ENCODE assay signal across 8 cellular contexts in the genomic region with DNA sequence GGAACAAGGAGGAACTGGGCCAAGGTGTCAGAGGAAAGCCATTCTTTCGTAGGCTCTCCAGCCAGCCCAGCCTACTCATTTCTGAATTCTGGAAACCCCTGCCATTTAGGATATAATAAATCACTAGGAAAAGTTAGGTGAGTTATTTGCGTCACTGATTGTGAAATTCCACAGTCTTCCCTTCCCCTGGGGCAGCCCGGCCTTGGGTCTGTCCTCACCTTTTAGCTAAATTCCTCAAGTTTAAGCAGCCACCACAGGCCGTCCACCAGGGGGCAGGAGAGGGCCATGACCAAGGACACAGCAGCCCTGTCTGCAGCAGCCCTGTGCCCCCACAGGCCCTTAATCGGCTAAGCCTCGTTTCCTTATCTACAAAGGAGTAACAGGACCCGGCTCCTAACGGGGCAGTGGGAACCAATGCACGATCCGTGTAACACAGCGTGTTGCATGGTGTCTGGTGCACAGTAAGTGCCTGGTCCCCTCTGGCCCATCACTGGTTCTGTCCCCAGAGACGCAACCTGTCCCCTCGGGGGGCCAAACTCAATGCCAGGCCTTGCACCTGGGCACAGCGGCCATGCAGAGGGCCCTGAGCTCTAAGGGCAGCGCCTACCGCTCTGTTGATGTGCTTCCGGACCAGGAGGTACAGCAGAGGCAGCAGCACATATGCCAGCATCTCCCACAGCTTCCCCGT. TPM values are rescaled to one million over a fixed set of nuclear protein-coding genes. Genes with fewer than 3 reads are reported as not detected.
DNase-seq lines count a peak whose midpoint lies in the region; ATAC-seq, FAIRE-seq and TF ChIP-seq lines count a peak whose summit lies in the region.

No MANE protein-coding gene starts in this region.

- peaks cover 0 to 3% (median 0%) of the 10 kb centered on the region in 4 donors for H3K4me1 Mint-ChIP-seq in CD4-positive, CD25-positive, alpha-beta regulatory T cell

- H3K4me3 Mint-ChIP-seq in CD4-positive, CD25-positive, alpha-beta regulatory T cell, result no peak overlapping the region

- H3K4me2 ChIP-seq in H1 (ENCODE audit: insufficient read depth in 1 of 2, low read depth in 2 of 2, low read length in 2 of 2) (no peak overlapping the region), mesendoderm (ENCODE audit: low read length) (no peak overlapping the region)

- H3K36me3 Mint-ChIP-seq in CD4-positive, CD25-positive, alpha-beta regulatory T cell, result peaks cover 8% of the 10 kb centered on the region

- no peaks in the 10 kb centered on the region for H3K4me1 ChIP-seq in CD4-positive, CD25-positive, alpha-beta regulatory T cell (ENCODE audit: control insufficient read depth, insufficient read depth, low read length, poor library complexity, severe bottlenecking)
- H3K4me1 ChIP-seq in H1 (replicated peaks in 1 of 4; ENCODE audit: control insufficient read depth in 3 of 4, insufficient read depth in 4 of 4, low read length in 3 of 4) (no peaks in the 10 kb centered on the region; a peak in 2 of 7 replicates), mesendoderm (ENCODE audit: control insufficient read depth, low read depth, low read length) (no peaks in the 10 kb centered on the region)

- no peak overlapping the region for H2BK5ac ChIP-seq in H1 (ENCODE audit: low read depth, low read length)
- no peak overlapping the region for H2BK5ac ChIP-seq in mesendoderm (ENCODE audit: low read length)

- DNase-seq in CD4-positive, CD25-positive, alpha-beta regulatory T cell, result peak; percentile 64 to 92 (median 76)
- DNase-seq in NOMO-1 (lab: John Stamatoyannopoulos, UW; ENCODE audit: unreplicated experiment in 2 of 2) (peak; percentile 70 to 80), H1 (ENCODE audit: low read depth in 1 of 2, low spot score in 2 of 2) (peak; percentile 94 to 98), mesendoderm (peak; percentile 97)
- peak; percentile 59 to 71 for DNase-seq in activated CD8-positive, alpha-beta memory T cell treated with anti-CD3 and anti-CD28 coated beads for 4 hours (ENCODE audit: low read depth in 2 of 2)
- peak; percentile 48 to 62 for DNase-seq in stimulated activated CD8-positive, alpha-beta memory T cell treated with anti-CD3 and anti-CD28 coated beads, Interleukin-15, amount 100 ng/mL, for 4 hours (ENCODE audit: low read depth in 2 of 2)

- H2BK120ac ChIP-seq in H1 (replicated peaks; ENCODE audit: low read depth, low read length), result no peak overlapping the region
- H2BK120ac ChIP-seq in mesendoderm (ENCODE audit: low read depth, low read length), result no peak overlapping the region

- H2AK5ac ChIP-seq in H1 (ENCODE audit: low read depth, low read length) (no peak overlapping the region), mesendoderm (ENCODE audit: low read length) (no peak overlapping the region)

- H4K20me1 ChIP-seq in H1 (replicated peaks in 1 of 2; ENCODE audit: control insufficient read depth in 1 of 2, insufficient read depth in 2 of 2, low read length in 2 of 2), result peaks cover 0 to 3% of the 10 kb centered on the region in 2 experiments

- 0 out of 2 replicates have a peak overlapping the region, but pooled peaks have one; percentile 48 for H2AFZ ChIP-seq in H1 (ENCODE audit: low read length)

- H3K14ac ChIP-seq in H1 (ENCODE audit: insufficient read length), result no peak overlapping the region

- H3K79me2 ChIP-seq in H1 (ENCODE audit: control insufficient read depth in 1 of 2, insufficient read depth in 2 of 2, low read length in 2 of 2) (no peaks in the 10 kb centered on the region), mesendoderm (ENCODE audit: control insufficient read depth, insufficient read depth, low read length) (no peaks in the 10 kb centered on the region)

- no peaks in the 10 kb centered on the region for H3K9me3 ChIP-seq in CD4-positive, CD25-positive, alpha-beta regulatory T cell (ENCODE audit: control insufficient read depth in 2 of 2, low read length in 2 of 2)
- no peaks in the 10 kb centered on the region for H3K9me3 ChIP-seq in H1 (ENCODE audit: insufficient read depth in 2 of 2, low read depth in 1 of 2, low read length in 1 of 2)

- H3K18ac ChIP-seq in H1 (ENCODE audit: extremely low read depth, low read length) (no peak overlapping the region), mesendoderm (ENCODE audit: low read length) (no peak overlapping the region)

- TF ChIP-seq POLR2A in H1 (IDR thresholded peaks at IDR 0.05; ENCODE audit: control extremely low read depth in 1 of 2, low read depth in 2 of 2, low read length in 2 of 2), result no peak

- H4K91ac ChIP-seq in H1 (replicated peaks; ENCODE audit: insufficient read length, low read length), result peak overlapping the region; percentile 27

- peak overlapping the region in 1 of 3 donors; percentile 32 for H3K27ac Mint-ChIP-seq in CD4-positive, CD25-positive, alpha-beta regulatory T cell

- POLR2A ChIA-PET in H1 (lab: Charles Lee; ENCODE audit: partially characterized antibody), result interaction anchor here (0.6 to 1.1 kb wide), 3 partner anchors 19 to 101 kb away, joined by 3 read pairs; no protein-coding TSS in a partner anchor

- ATAC-seq in CD4-positive, CD25-positive, alpha-beta regulatory T cell (ENCODE audit: low read depth in 2 of 2), result peak; percentile 66 to 67
- ATAC-seq in HG02642 (IDR thresholded peaks at IDR 0.05; ENCODE audit: poor library complexity, unreplicated experiment) (peak; percentile 65), GM18498 (IDR thresholded peaks at IDR 0.05; ENCODE audit: unreplicated experiment) (no peak)

- no peak overlapping the region for H2BK12ac ChIP-seq in H1 (ENCODE audit: low read depth, low read length)

- peak; percentile 96 to 99 (median 97) for TF ChIP-seq CTCF in H1 (IDR thresholded peaks at IDR 0.05; ENCODE audit: control extremely low read depth in 1 of 3, insufficient read depth in 1 of 3, low read depth in 1 of 3, low read length in 3 of 3)

- H3K79me1 ChIP-seq in H1 (ENCODE audit: low read depth, low read length), result no peaks in the 10 kb centered on the region
- no peaks in the 10 kb centered on the region for H3K79me1 ChIP-seq in mesendoderm (ENCODE audit: low read length)

- H3K4me3 ChIP-seq in CD4-positive, CD25-positive, alpha-beta regulatory T cell (ENCODE audit: low read depth, low read length), result no peak overlapping the region
- H3K4me3 ChIP-seq in H1 (ENCODE audit: extremely low read depth in 1 of 4, insufficient read depth in 2 of 4, low read depth in 3 of 4, low read length in 4 of 4), result no peak overlapping the region
- H3K4me3 ChIP-seq in mesendoderm (ENCODE audit: low read length), result no peak overlapping the region

- no peak overlapping the region for H4K5ac ChIP-seq in H1 (ENCODE audit: insufficient read length, low read depth, low read length)
- no peak overlapping the region for H4K5ac ChIP-seq in mesendoderm (ENCODE audit: low read length)

- no peak for TF ChIP-seq EP300 in H1 (IDR thresholded peaks at IDR 0.05; ENCODE audit: borderline replicate concordance in 1 of 2, low read depth in 2 of 2, low read length in 2 of 2)

- peak; percentile 94 to 97 for TF ChIP-seq RAD21 in H1 (IDR thresholded peaks at IDR 0.05 in 1 of 2, conservative IDR thresholded peaks at IDR 0.05 in 1 of 2; ENCODE audit: low read depth in 2 of 2, low read length in 2 of 2)

- CTCF ChIA-PET in H1 (lab: Charles Lee; ENCODE audit: partially characterized antibody), result interaction anchor here (0.6 to 3.6 kb wide), 53 partner anchors 9 to 1246 kb away, joined by 3 to 38 read pairs (median 4); a partner anchor contains a TSS

- no peak overlapping the region for H4K8ac ChIP-seq in H1 (ENCODE audit: extremely low read depth, insufficient read depth, low read length)
- H4K8ac ChIP-seq in mesendoderm (ENCODE audit: low read depth, low read length), result no peak overlapping the region

- no peaks in the 10 kb centered on the region for H3K9me3 Mint-ChIP-seq in CD4-positive, CD25-positive, alpha-beta regulatory T cell

- no peak overlapping the region for H3K27ac ChIP-seq in CD4-positive, CD25-positive, alpha-beta regulatory T cell (ENCODE audit: insufficient read depth, low read length, poor library complexity, severe bottlenecking)
- H3K27ac ChIP-seq in H1 (ENCODE audit: low read depth, low read length) (no peak overlapping the region), mesendoderm (ENCODE audit: low read depth, low read length) (no peak overlapping the region)

- no peak overlapping the region for H3K23ac ChIP-seq in H1 (ENCODE audit: insufficient read length)
- no peak overlapping the region for H3K23ac ChIP-seq in mesendoderm (ENCODE audit: low read length)

- WGBS in H1 (ENCODE audit: extremely low coverage in 1 of 2, insufficient coverage in 1 of 2, insufficient read length in 1 of 2, insufficient replicate concordance in 2 of 2, low coverage in 1 of 2, low lambda C conversion rate in 2 of 2, missing lambda C conversion rate in 1 of 2), 2 experiments, result 59% methylated on average over 18 of the region's 18 CpGs; no CpG with 5 or more reads in 1 of the 2 experiments
- no CpG with 5 or more reads among the region's 18 CpGs for WGBS in mesendoderm (ENCODE audit: extremely low coverage, insufficient coverage, low lambda C conversion rate)

- H2BK15ac ChIP-seq in H1 (ENCODE audit: low read length) (no peak overlapping the region), mesendoderm (replicated peaks; ENCODE audit: low read depth) (no peak overlapping the region)

- H3K27me3 Mint-ChIP-seq in CD4-positive, CD25-positive, alpha-beta regulatory T cell, result no peaks in the 10 kb centered on the region

- H3K9ac ChIP-seq in H1 (replicated peaks in 1 of 4; ENCODE audit: extremely low read depth in 1 of 4, low read depth in 3 of 4, low read length in 3 of 4), result no peak overlapping the region
- H3K9ac ChIP-seq in mesendoderm (ENCODE audit: low read length), result no peak overlapping the region

- FAIRE-seq in H1 (lab: Jason Lieb, UNC), result peak; percentile 55

- H3K27me3 ChIP-seq in CD4-positive, CD25-positive, alpha-beta regulatory T cell (ENCODE audit: control insufficient read depth, insufficient read depth, low read length), result no peaks in the 10 kb centered on the region
- H3K27me3 ChIP-seq in H1 (replicated peaks in 1 of 4; ENCODE audit: control insufficient read depth in 3 of 4, extremely low read depth in 1 of 4, insufficient read depth in 3 of 4, low read length in 3 of 4) (no peaks in the 10 kb centered on the region), mesendoderm (ENCODE audit: insufficient read depth, low read length, poor library complexity) (no peaks in the 10 kb centered on the region)

- H3K56ac ChIP-seq in H1 (replicated peaks; ENCODE audit: insufficient read length, low read depth, low read length), result no peak overlapping the region
- H3K56ac ChIP-seq in mesendoderm (ENCODE audit: low read length), result no peak overlapping the region

- no peaks in the 10 kb centered on the region for H3K36me3 ChIP-seq in CD4-positive, CD25-positive, alpha-beta regulatory T cell (ENCODE audit: control insufficient read depth, insufficient read depth, low read length)
- H3K36me3 ChIP-seq in H1 (ENCODE audit: control insufficient read depth in 2 of 4, insufficient read depth in 4 of 4, low read length in 3 of 4) (no peaks in the 10 kb centered on the region), mesendoderm (ENCODE audit: control insufficient read depth, insufficient read depth, low read length) (no peaks in the 10 kb centered on the region)

- no peaks in the 10 kb centered on the region for H3K23me2 ChIP-seq in H1 (ENCODE audit: low read depth, low read length)

- no peak overlapping the region for H2BK20ac ChIP-seq in H1 (ENCODE audit: low read length)

- H3K4ac ChIP-seq in H1 (replicated peaks; ENCODE audit: insufficient read length, low read depth, low read length), result no peak overlapping the region
- H3K4ac ChIP-seq in mesendoderm (ENCODE audit: low read depth, low read length), result no peak overlapping the region

RNA-seq across cellular contexts. Expression of a gene that starts 18.1 kb away (rescaled TPM):
- total RNA-seq in CD4-positive, CD25-positive, alpha-beta regulatory T cell, result 2.1 TPM
- 1 to 10 TPM in 2 of 4 donors, under 1 TPM in 2; 0.92 to 1.5 (median 1.1) TPM for polyA plus RNA-seq in CD4-positive, CD25-positive, alpha-beta regulatory T cell
- total RNA-seq in H1 (2021; fragmentation: NEBNext Ultra II Directional; extraction: Animal tissue kit (Norgen Biotek cat#: 25700)), result 9.8 and 11.0 TPM in 2 replicates
- 1.0 and 17.5 TPM in 2 replicates for polyA plus RNA-seq in H1 (2011; rRNA removed)
- 0.96 TPM for polyA plus RNA-seq in H1 (2011; cell fraction: cytosol; rRNA removed)
- 1.7 TPM for polyA plus RNA-seq in H1 (2011; cell fraction: nucleus; rRNA removed)
- polyA plus RNA-seq in H1 (2012, experiment 1 of 2), result 1.3 to 13.1 TPM (median 7.2 TPM) in 4 replicates
- polyA plus RNA-seq in H1 (2012, experiment 2 of 2), result 28.8 TPM
- polyA plus RNA-seq in H1 (2013, experiment 1 of 2), result 1.3 TPM
- 4.2 TPM for polyA plus RNA-seq in H1 (2013, experiment 2 of 2)
- 1.0 and 2.2 TPM in 2 replicates for polyA minus RNA-seq in H1 (2011; rRNA and poly(A)+ RNA removed)
- 5.6 TPM for polyA minus RNA-seq in H1 (2011; cell fraction: cytosol; rRNA and poly(A)+ RNA removed)
- polyA minus RNA-seq in H1 (2011; cell fraction: nucleus; rRNA and poly(A)+ RNA removed), result 3.2 TPM
- polyA plus RNA-seq in mesendoderm (2013, experiment 1 of 2), result 4.4 TPM
- 1.2 TPM for polyA plus RNA-seq in mesendoderm (2013, experiment 2 of 2)

RNA-seq across cellular contexts. Expression of a gene that starts 41.4 kb away (rescaled TPM):
- 0.64 TPM for total RNA-seq in CD4-positive, CD25-positive, alpha-beta regulatory T cell
- polyA plus RNA-seq in CD4-positive, CD25-positive, alpha-beta regulatory T cell, result under 1 TPM in 1 of 4 donors, not detected in 3; 0.08 TPM
- total RNA-seq in H1 (2021; fragmentation: NEBNext Ultra II Directional; extraction: Animal tissue kit (Norgen Biotek cat#: 25700)), result not detected in 2 replicates
- polyA plus RNA-seq in H1 (2011; rRNA removed), result 0.12 and 0.14 TPM in 2 replicates
- polyA plus RNA-seq in H1 (2011; cell fraction: cytosol; rRNA removed), result 0.12 TPM
- 0.27 TPM for polyA plus RNA-seq in H1 (2011; cell fraction: nucleus; rRNA removed)
- polyA plus RNA-seq in H1 (2012, experiment 1 of 2), result 0.06 to 0.08 TPM (median 0.08 TPM) in 3 of 4 replicates, not detected in the other
- not detected for polyA plus RNA-seq in H1 (2012, experiment 2 of 2)
- polyA plus RNA-seq in H1 (2013, experiment 1 of 2), result 0.06 TPM
- 0.04 TPM for polyA plus RNA-seq in H1 (2013, experiment 2 of 2)
- 0.03 and 0.07 TPM in 2 replicates for polyA minus RNA-seq in H1 (2011; rRNA and poly(A)+ RNA removed)
- polyA minus RNA-seq in H1 (2011; cell fraction: cytosol; rRNA and poly(A)+ RNA removed), result not detected
- 0.10 TPM for polyA minus RNA-seq in H1 (2011; cell fraction: nucleus; rRNA and poly(A)+ RNA removed)
- 0.04 TPM for polyA plus RNA-seq in mesendoderm (2013, experiment 1 of 2)
- polyA plus RNA-seq in mesendoderm (2013, experiment 2 of 2), result 0.01 TPM
